ENCODE assay signal across 34 cellular contexts in the genomic region with DNA sequence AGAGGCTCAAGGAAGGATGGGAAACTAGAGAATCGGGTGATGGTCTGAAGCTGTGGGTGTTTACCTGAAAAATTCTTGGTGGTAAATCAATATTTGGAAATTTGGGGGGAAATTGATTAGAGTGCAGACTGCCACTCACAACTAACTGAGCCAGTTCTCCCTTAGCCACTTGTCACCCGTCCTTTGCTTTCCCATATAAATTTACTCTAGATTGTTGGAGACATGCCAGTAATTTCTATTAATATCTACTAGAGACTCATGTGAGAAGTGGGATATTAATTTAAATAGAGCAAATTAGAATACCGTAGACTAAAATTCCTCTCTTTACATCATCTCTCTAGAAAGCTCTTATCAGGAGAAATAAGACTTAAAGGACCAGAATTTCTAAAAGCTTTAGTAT.
"Had no signal": no experiment of that assay in that cellular context is flagged by ENCODE, and none has a peak within 500 bp of the region (broad histone marks: within the 10 kb centered on the region; RNA-seq: fewer than 3 reads in every experiment).

No MANE protein-coding gene starts in this region.

- H3K36me3 ChIP-seq: MG63 had no signal

- H3K9me3 ChIP-seq: MG63 had no signal

- H3K4me2 ChIP-seq: KMS-11 had no signal

- H3K9ac ChIP-seq: KMS-11 had no signal

- DNase-seq: Karpas-422, Kasumi-1, MG63, MM.1S, MV-4-11, NCI-H1048, NCI-H1092, NCI-H1092 treated with DMSO at 0.1 percent for 48 hours, NCI-H1105, NCI-H1105 treated with DMSO at 0.1 percent for 48 hours, NCI-H1417, NCI-H1417 treated with DMSO at 0.1 percent for 48 hours, NCI-H1436, NCI-H1436 treated with DMSO at 0.1 percent for 48 hours, NCI-H146, NCI-H1694, NCI-H1694 treated with DMSO at 0.1 percent for 48 hours, NCI-H187, NCI-H187 treated with DMSO at 0.1 percent for 48 hours, NCI-H1930, NCI-H2029, NCI-H2029 treated with DMSO at 0.1 percent for 48 hours, NCI-H2081, NCI-H2081 treated with DMSO at 0.1 percent for 48 hours, NCI-H2107, NCI-H2171, NCI-H2171 treated with DMSO at 0.1 percent for 48 hours, NCI-H2227 treated with DMSO at 0.1 percent for 48 hours, NCI-H226, NCI-H345, NCI-H446, NCI-H446 treated with DMSO at 0.1 percent for 48 hours, NCI-H510A had no signal

- H3K4me3 ChIP-seq: MG63 had no signal

- H3K27ac ChIP-seq: KMS-11 had no signal

- H3K27me3 ChIP-seq: MG63 had no signal
